Comparison of ENCODE assay signal across 8 cellular contexts in genomic region chr19:7505682-7506384, GRCh38. TPM values are rescaled to one million over a fixed set of nuclear protein-coding genes. Genes with fewer than 3 reads are reported as not detected.
DNase-seq lines count a peak whose midpoint lies in the region; ATAC-seq and TF ChIP-seq lines count a peak whose summit lies in the region.

No MANE protein-coding gene starts in this region.

- no peak overlapping the region for H3K27ac ChIP-seq in CD8-positive, alpha-beta T cell (ENCODE audit: low read depth, low read length)
- H3K27ac ChIP-seq in HEK293 (ENCODE audit: extremely low read depth, low read depth, low read length) (no peak overlapping the region; the same call in 1 of the 2 replicates), iPS-20b (ENCODE audit: low read length) (no peak overlapping the region)

- no peak for DNase-seq in CD8-positive, alpha-beta T cell
- DNase-seq in activated CD4-positive, alpha-beta memory T cell treated with anti-CD3 and anti-CD28 coated beads for 36 hours = peak; percentile 51
- no peak for DNase-seq in OCI-M2 (lab: John Stamatoyannopoulos, UW; ENCODE audit: unreplicated experiment)

- CTCF ChIA-PET in CD8-positive, alpha-beta T cell (lab: Charles Lee) = interaction anchor here (1.5 kb wide), 1 partner anchor 9 kb away, joined by 5 read pairs; a partner anchor contains a TSS
- CTCF ChIA-PET in HEK293 (lab: Yijun Ruan, JAX) = interaction anchor here (0.6 to 2.4 kb wide), 3 partner anchors 9 to 172 kb away, joined by 3 to 14 read pairs (median 4); a partner anchor contains a TSS
- CTCF ChIA-PET in activated CD4-positive, alpha-beta memory T cell treated with anti-CD3 and anti-CD28 coated beads for 36 hours (lab: Charles Lee) = no interaction called here

- no peak overlapping the region for H3K27ac Mint-ChIP-seq in CD8-positive, alpha-beta T cell
- no peak overlapping the region for H3K27ac Mint-ChIP-seq in activated CD4-positive, alpha-beta memory T cell treated with anti-CD3 and anti-CD28 coated beads for 36 hours

- H3K9ac ChIP-seq in iPS-20b (ENCODE audit: low read depth, low read length) = no peak overlapping the region

- no peaks in the 10 kb centered on the region for H3K9me3 Mint-ChIP-seq in CD8-positive, alpha-beta T cell
- H3K9me3 Mint-ChIP-seq in activated CD4-positive, alpha-beta memory T cell treated with anti-CD3 and anti-CD28 coated beads for 36 hours = no peaks in the 10 kb centered on the region

- TF ChIP-seq CTCF in CD8-positive, alpha-beta T cell (IDR thresholded peaks at IDR 0.05) = no peak
- TF ChIP-seq CTCF in HEK293 (tag by site-specific recombination; IDR thresholded peaks at IDR 0.05) = no peak

- H3K4me3 Mint-ChIP-seq in CD8-positive, alpha-beta T cell = no peak overlapping the region
- H3K4me3 Mint-ChIP-seq in activated CD4-positive, alpha-beta memory T cell treated with anti-CD3 and anti-CD28 coated beads for 36 hours = no peak overlapping the region

- peaks cover 38% of the 10 kb centered on the region for H3K27me3 Mint-ChIP-seq in CD8-positive, alpha-beta T cell (ENCODE audit: low read depth)
- H3K27me3 Mint-ChIP-seq in activated CD4-positive, alpha-beta memory T cell treated with anti-CD3 and anti-CD28 coated beads for 36 hours = peaks cover 29% of the 10 kb centered on the region

- intact Hi-C loops in CD8-positive, alpha-beta T cell (cut with DNase I, micrococcal nuclease) = no loop called here
- intact Hi-C loops in activated CD4-positive, alpha-beta memory T cell treated with anti-CD3 and anti-CD28 coated beads for 36 hours (cut with micrococcal nuclease) = no loop called here

- H3K9me3 ChIP-seq in CD8-positive, alpha-beta T cell (ENCODE audit: low read length) = no peaks in the 10 kb centered on the region
- H3K9me3 ChIP-seq in HEK293 (ENCODE audit: control insufficient read depth, insufficient read depth, low read depth, low read length) (no peaks in the 10 kb centered on the region), iPS-20b (ENCODE audit: insufficient read depth, low read depth, low read length) (no peaks in the 10 kb centered on the region)

- H3K36me3 ChIP-seq in CD8-positive, alpha-beta T cell (ENCODE audit: insufficient read depth, low read length) = no peaks in the 10 kb centered on the region
- H3K36me3 ChIP-seq in HEK293 (ENCODE audit: control insufficient read depth in 2 of 2, insufficient read depth in 1 of 2, low read length in 2 of 2) (no peaks in the 10 kb centered on the region), iPS-20b (ENCODE audit: insufficient read depth, low read depth, low read length) (no peaks in the 10 kb centered on the region)

- no peaks in the 10 kb centered on the region for H3K36me3 Mint-ChIP-seq in CD8-positive, alpha-beta T cell
- H3K36me3 Mint-ChIP-seq in activated CD4-positive, alpha-beta memory T cell treated with anti-CD3 and anti-CD28 coated beads for 36 hours = no peaks in the 10 kb centered on the region

- H3K4me3 ChIP-seq in CD8-positive, alpha-beta T cell (ENCODE audit: low read depth, low read length) = no peak overlapping the region
- H3K4me3 ChIP-seq in HEK293 (ENCODE audit: low read depth, low read length) (peak overlapping the region; percentile 20), iPS-20b (ENCODE audit: low read length) (peak overlapping the region; percentile 65)

- peak; percentile 62 for ATAC-seq in CD8-positive, alpha-beta T cell
- ATAC-seq in HG03159 (IDR thresholded peaks at IDR 0.05; ENCODE audit: unreplicated experiment) = no peak
- ATAC-seq in GM21717 (IDR thresholded peaks at IDR 0.05; ENCODE audit: unreplicated experiment) = no peak
- no peak for ATAC-seq in HG03039 (IDR thresholded peaks at IDR 0.05; ENCODE audit: unreplicated experiment)

- POLR2A ChIA-PET in CD8-positive, alpha-beta T cell (lab: Charles Lee) = interaction anchor here (0.9 kb wide), 2 partner anchors 48 to 214 kb away, joined by 3 read pairs; no protein-coding TSS in a partner anchor
- POLR2A ChIA-PET in HEK293 (lab: Yijun Ruan, JAX) = interaction anchor here (0.9 to 2.4 kb wide), 5 partner anchors 10 to 437 kb away, joined by 3 to 12 read pairs (median 4); partner anchors contain the start of genes MCOLN1, ZNF358 and ZNF557
- POLR2A ChIA-PET in activated CD4-positive, alpha-beta memory T cell treated with anti-CD3 and anti-CD28 coated beads for 36 hours (lab: Charles Lee) = no interaction called here

- peaks cover 10% of the 10 kb centered on the region for H3K4me1 ChIP-seq in CD8-positive, alpha-beta T cell (ENCODE audit: insufficient read depth, low read length)
- H3K4me1 ChIP-seq in HEK293 (ENCODE audit: control insufficient read depth, insufficient read depth, low read length) (peaks cover 4% of the 10 kb centered on the region; the same call in 1 of the 2 replicates), iPS-20b (ENCODE audit: insufficient read depth, low read length) (peaks cover 4% of the 10 kb centered on the region; the same call in 1 of the 2 replicates)

- peaks cover 6% of the 10 kb centered on the region for H3K4me1 Mint-ChIP-seq in CD8-positive, alpha-beta T cell (ENCODE audit: low read depth)
- H3K4me1 Mint-ChIP-seq in activated CD4-positive, alpha-beta memory T cell treated with anti-CD3 and anti-CD28 coated beads for 36 hours (ENCODE audit: low read depth) = peaks cover 6% of the 10 kb centered on the region

- H3K27me3 ChIP-seq in CD8-positive, alpha-beta T cell (ENCODE audit: insufficient read depth, low read length) = peaks cover 10% of the 10 kb centered on the region
- H3K27me3 ChIP-seq in iPS-20b (ENCODE audit: insufficient read depth, low read length) = peaks cover 26% of the 10 kb centered on the region

TF ChIP-seq in HEK293, 187 proteins besides CTCF, POLR2A, EP300 and RAD21 (continues in another document):
- peak; percentile 19; the same call in 1 of the 2 replicates for TF ChIP-seq KLF1 (tag by site-specific recombination; IDR thresholded peaks at IDR 0.05)
- no peak for TF ChIP-seq REPIN1 (tag by site-specific recombination; IDR thresholded peaks at IDR 0.05; ENCODE audit: low read depth)
- TF ChIP-seq OSR2 (tag by site-specific recombination; IDR thresholded peaks at IDR 0.05) = peak; percentile 35; the same call in 1 of the 2 replicates
- TF ChIP-seq ZBTB20 (tag by site-specific recombination; IDR thresholded peaks at IDR 0.05) = no peak
- TF ChIP-seq ZNF600 (tag by site-specific recombination; IDR thresholded peaks at IDR 0.05) = no peak
- TF ChIP-seq ZNF24 (tag by site-specific recombination; IDR thresholded peaks at IDR 0.05) = no peak
- no peak for TF ChIP-seq ZNF677 (tag by site-specific recombination; IDR thresholded peaks at IDR 0.05)
- TF ChIP-seq ZBTB21 (tag by site-specific recombination; IDR thresholded peaks at IDR 0.05) = no peak
- TF ChIP-seq ZNF623 (tag by site-specific recombination; IDR thresholded peaks at IDR 0.05) = no peak
- TF ChIP-seq PBX3 (CRISPR knock-in tag; IDR thresholded peaks at IDR 0.05) = no peak
- TF ChIP-seq ZFP69B (tag by site-specific recombination; IDR thresholded peaks at IDR 0.05) = peak; percentile 43; the same call in 1 of the 2 replicates
- TF ChIP-seq ZBTB26 (tag by site-specific recombination; optimal IDR thresholded peaks at IDR 0.05) = peak; percentile 20
- 0 out of 2 replicates have a peak, but pooled peaks have one; percentile 41 for TF ChIP-seq KLF10 (tag by site-specific recombination; IDR thresholded peaks at IDR 0.05)
- TF ChIP-seq ZNF121 (tag by site-specific recombination; IDR thresholded peaks at IDR 0.05) = no peak
- TF ChIP-seq ZNF404 (tag by site-specific recombination; IDR thresholded peaks at IDR 0.05) = no peak
- TF ChIP-seq ZNF394 (tag by site-specific recombination; IDR thresholded peaks at IDR 0.05; ENCODE audit: borderline replicate concordance) = peak; percentile 21; the same call in 1 of the 2 replicates
- peak; percentile 44; the same call in 1 of the 2 replicates for TF ChIP-seq KLF9 (tag by site-specific recombination; IDR thresholded peaks at IDR 0.05; ENCODE audit: low read depth)
- no peak for TF ChIP-seq ZNF416 (tag by site-specific recombination; IDR thresholded peaks at IDR 0.05)
- no peak for TF ChIP-seq ZNF37A (tag by site-specific recombination; IDR thresholded peaks at IDR 0.05)

RNA-seq across cellular contexts. Expression of gene ZNF358, which starts 10.1 kb away (rescaled TPM):
- total RNA-seq in CD8-positive, alpha-beta T cell = 1 to 10 TPM; 7.1 to 9.0 TPM
- 1 to 10 TPM; 4.6 to 6.0 TPM for total RNA-seq in activated CD4-positive, alpha-beta memory T cell treated with anti-CD3 and anti-CD28 coated beads for 36 hours

RNA-seq across cellular contexts. Expression of gene MCOLN1, which starts 16.6 kb away (rescaled TPM):
- 10 to 100 TPM in 1 of 2 experiments, 1 to 10 TPM in 1; 9.0 to 13.3 TPM for total RNA-seq in CD8-positive, alpha-beta T cell
- total RNA-seq in activated CD4-positive, alpha-beta memory T cell treated with anti-CD3 and anti-CD28 coated beads for 36 hours = 1 to 10 TPM; 7.4 to 9.5 TPM

RNA-seq across cellular contexts. Expression of gene PEX11G, which starts 17.0 kb away (rescaled TPM):
- total RNA-seq in CD8-positive, alpha-beta T cell = not detected
- 1 to 10 TPM; 2.1 to 2.2 TPM for total RNA-seq in activated CD4-positive, alpha-beta memory T cell treated with anti-CD3 and anti-CD28 coated beads for 36 hours

RNA-seq across cellular contexts. Expression of gene PNPLA6, which starts 29.7 kb away (rescaled TPM):
- total RNA-seq in CD8-positive, alpha-beta T cell = 10 to 100 TPM; 76.5 to 81.3 TPM
- 100 to 1,000 TPM; 106 to 121 TPM for total RNA-seq in activated CD4-positive, alpha-beta memory T cell treated with anti-CD3 and anti-CD28 coated beads for 36 hours
